Comparison of ENCODE assay signal across 19 cellular contexts in the genomic region with DNA sequence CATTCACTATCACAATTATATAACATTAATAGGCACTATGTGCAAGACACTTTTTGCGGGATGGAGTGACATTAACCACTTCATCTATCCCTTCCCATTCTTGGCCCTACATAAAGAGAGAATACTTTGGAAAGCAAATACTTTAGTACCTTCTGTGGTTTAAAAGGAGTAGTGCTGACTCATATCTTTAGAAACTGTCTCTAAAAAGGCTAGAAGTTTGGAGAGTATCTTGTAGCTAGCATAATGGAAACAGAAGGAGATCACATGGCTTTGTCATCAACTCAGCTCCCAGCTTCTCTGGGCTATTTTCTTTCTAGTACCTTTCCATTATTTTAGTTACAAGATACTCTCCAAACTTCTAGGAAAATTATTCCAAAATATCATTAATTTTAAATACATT.
DNase-seq lines count a peak whose midpoint lies in the region; ATAC-seq and TF ChIP-seq lines count a peak whose summit lies in the region.
"Had no signal": no experiment of that assay in that cellular context is flagged by ENCODE, and none has a peak within 500 bp of the region (broad histone marks: within the 10 kb centered on the region; RNA-seq: fewer than 3 reads in every experiment).

No MANE protein-coding gene starts in this region.

- DNase-seq in AG20443 (ENCODE audit: low spot score), result peak; percentile 18
- peak; percentile 16 for DNase-seq in OCI-M1 (lab: John Stamatoyannopoulos, UW)
- peak in 1 of 2 donors; percentile 18 for DNase-seq in foreskin keratinocyte
- no peak for DNase-seq in immature natural killer cell
- DNase-seq in activated CD4-positive, alpha-beta T cell treated with anti-CD3 and anti-CD28 coated beads for 48 hours, result no peak
- DNase-seq: activated CD4-positive, CD25-positive, alpha-beta regulatory T cell; activated CD8-positive, alpha-beta memory T cell treated with anti-CD3 and anti-CD28 coated beads, Interleukin-2, amount 10 ng/mL, durations not matched to agents 7 days and 5 days; MG63; natural killer cell; NCI-H748 treated with DMSO at 0.1 percent for 48 hours; PC-9; stimulated activated CD4-positive, alpha-beta T cell treated with anti-CD3 and anti-CD28 coated beads, Interleukin-2, amount 100 ng/mL, for 48 hours; uterus had no signal

- H3K27me3 Mint-ChIP-seq in immature natural killer cell (ENCODE audit: low read depth in 3 of 3), result peaks cover 0 to 4% (median 4%) of the 10 kb centered on the region in 3 donors

- peaks cover 0 to 5% (median 0%) of the 10 kb centered on the region in 6 donors for H3K9me3 Mint-ChIP-seq in immature natural killer cell
- H3K9me3 Mint-ChIP-seq: natural killer cell had no signal

- H3K27ac ChIP-seq in foreskin keratinocyte, result no peak overlapping the region
- H3K27ac ChIP-seq: hepatocyte, PC-9, skin epidermis, uterus had no signal

- no peak for TF ChIP-seq CTCF in foreskin keratinocyte (conservative IDR thresholded peaks at IDR 0.05)

- peak; percentile 60 for ATAC-seq in GM21360 (IDR thresholded peaks at IDR 0.05; ENCODE audit: unreplicated experiment)
- ATAC-seq in foreskin keratinocyte, result peak; percentile 32
- ATAC-seq in GM21447 (IDR thresholded peaks at IDR 0.05; ENCODE audit: unreplicated experiment), result no peak
- ATAC-seq: activated CD8-positive, alpha-beta memory T cell treated with anti-CD3 and anti-CD28 coated beads, Interleukin-2, amount 10 ng/mL, durations not matched to agents 7 days and 5 days; natural killer cell had no signal

- no peaks in the 10 kb centered on the region for H3K4me1 Mint-ChIP-seq in immature natural killer cell
- H3K4me1 Mint-ChIP-seq: activated CD8-positive, alpha-beta memory T cell treated with anti-CD3 and anti-CD28 coated beads, Interleukin-2, amount 10 ng/mL, durations not matched to agents 7 days and 5 days; CD14-positive monocyte; natural killer cell had no signal

- no peaks in the 10 kb centered on the region for H3K36me3 Mint-ChIP-seq in immature natural killer cell
- H3K36me3 Mint-ChIP-seq: CD14-positive monocyte, natural killer cell had no signal

- no peak overlapping the region for H3K4me3 Mint-ChIP-seq in immature natural killer cell
- H3K4me3 Mint-ChIP-seq: activated CD8-positive, alpha-beta memory T cell treated with anti-CD3 and anti-CD28 coated beads, Interleukin-2, amount 10 ng/mL, durations not matched to agents 7 days and 5 days; CD14-positive monocyte; natural killer cell had no signal

- H3K4me1 ChIP-seq in foreskin keratinocyte, result no peaks in the 10 kb centered on the region
- H3K4me1 ChIP-seq: uterus had no signal

- no peaks in the 10 kb centered on the region for H3K27me3 ChIP-seq in foreskin keratinocyte
- H3K27me3 ChIP-seq: hepatocyte, MG63, uterus had no signal

- no peak overlapping the region for H3K27ac Mint-ChIP-seq in immature natural killer cell
- H3K27ac Mint-ChIP-seq: activated CD8-positive, alpha-beta memory T cell treated with anti-CD3 and anti-CD28 coated beads, Interleukin-2, amount 10 ng/mL, durations not matched to agents 7 days and 5 days; activated T-helper 2 cell treated with anti-CD3 and anti-CD28 coated beads, Interferon-gamma antibody, Interleukin-2, Interleukin-4, amounts not matched to agents 10 μg/mL and 5 μg/mL and 100 μg/mL, durations not matched to agents 14 hours and 24 hours and 36 hours; CD14-positive monocyte; natural killer cell had no signal

Comparison
In these comparisons a context has a peak if more than half of its experiments do, and no peak if none do; other contexts are left out.
1. DNase-seq: peak in AG20443 (single experiment) and OCI-M1 (single experiment); none in immature natural killer cell (0 of 3) and activated CD4-positive, alpha-beta T cell treated with anti-CD3 and anti-CD28 coated beads for 48 hours (single experiment).